In the genomic region with DNA sequence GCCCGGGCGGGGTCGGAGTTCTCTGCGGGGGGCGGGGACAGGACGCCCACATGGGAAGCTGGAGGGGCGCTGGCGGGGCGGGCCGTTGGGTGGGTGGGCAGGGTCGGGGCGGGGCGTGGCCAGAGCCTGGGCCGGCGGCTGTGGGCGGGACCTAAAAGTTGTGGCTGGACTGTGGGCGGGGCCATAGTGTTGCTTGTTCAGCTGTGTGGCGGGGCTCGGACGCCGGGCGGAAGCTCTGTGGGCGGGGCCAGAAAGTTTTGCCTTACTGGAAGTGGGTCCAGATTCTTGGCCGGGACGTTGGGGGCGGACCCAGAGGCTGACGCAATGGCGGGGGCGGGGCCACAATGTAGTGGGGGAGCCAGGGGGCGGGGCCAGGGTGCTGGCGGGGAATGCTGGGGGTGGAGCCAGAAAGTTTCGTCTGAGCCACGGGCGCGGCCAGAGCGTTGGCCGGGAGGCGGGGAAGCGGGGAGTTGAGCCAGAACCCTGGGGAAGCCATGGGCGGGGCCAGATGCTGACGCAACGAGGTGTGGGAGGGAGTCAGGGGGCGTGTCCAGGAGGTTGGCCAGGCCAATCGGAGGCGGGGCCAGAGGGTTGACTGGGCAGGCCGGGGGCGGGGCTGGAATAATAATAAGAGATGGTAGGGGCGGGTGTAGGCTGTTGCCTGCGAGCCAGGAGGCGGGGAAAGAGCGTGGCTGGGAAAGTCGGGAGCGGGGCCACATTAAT, we compare ENCODE assay signal across 8 cellular contexts. TPM values are rescaled to one million over a fixed set of nuclear protein-coding genes. Genes with fewer than 3 reads are reported as not detected.
DNase-seq lines count a peak whose midpoint lies in the region; ATAC-seq and TF ChIP-seq lines count a peak whose summit lies in the region.

No MANE protein-coding gene starts in this region.

- H3K27ac ChIP-seq in AG04450 (ENCODE audit: low read depth, low read length), result peak overlapping the region; percentile 96
- peak overlapping the region; percentile 91 for H3K27ac ChIP-seq in caudate nucleus (ENCODE audit: low read depth, low read length)

- peak; percentile 74 for ATAC-seq in GM19023 (IDR thresholded peaks at IDR 0.05; ENCODE audit: unreplicated experiment)
- ATAC-seq in HG03280 (IDR thresholded peaks at IDR 0.05; ENCODE audit: unreplicated experiment), result peak; percentile 70

- POLR2A ChIA-PET in AG04450 (lab: Yijun Ruan, JAX), result interaction anchor here (0.5 to 2.4 kb wide), 16 partner anchors 8 to 144 kb away, joined by 3 to 44 read pairs (median 4); partner anchors contain the start of genes INAFM1 and ZC3H4

- CTCF ChIA-PET in AG04450 (lab: Charles Lee), result interaction anchor here (0.6 to 3.3 kb wide), 6 partner anchors 9 to 126 kb away, joined by 3 to 26 read pairs (median 4); partner anchors contain the start of gene SAE1

- H3K4me3 ChIP-seq in AG04450 (ENCODE audit: low read depth, low read length), result peak overlapping the region; percentile 75

- TF ChIP-seq CTCF in AG04450 (IDR thresholded peaks at IDR 0.05; ENCODE audit: low read depth, low read length), result no peak

- H3K27me3 ChIP-seq in AG04450 (ENCODE audit: control insufficient read depth, insufficient read depth, low read length), result no peaks in the 10 kb centered on the region

- H3K9me3 ChIP-seq in AG04450 (ENCODE audit: control insufficient read depth, insufficient read depth, low read length), result no peaks in the 10 kb centered on the region

- DNase-seq in AG04450 (ENCODE audit: low read depth, low spot score), result peak; percentile 99
- DNase-seq in NCI-H345 (lab: John Stamatoyannopoulos, UW), result peak; percentile 99
- DNase-seq in activated CD4-positive, CD25-positive, alpha-beta regulatory T cell (lab: John Stamatoyannopoulos, UW), result peak; percentile 100
- DNase-seq in caudate nucleus (lab: John Stamatoyannopoulos, UW), result peak; percentile 90 to 100 (median 100)
- DNase-seq in iris pigment epithelial cell (ENCODE audit: low read depth), result peak; percentile 98
- DNase-seq in smooth muscle cell of the brain vasculature (ENCODE audit: low read depth, low spot score), result peak; percentile 97

RNA-seq across cellular contexts. Expression of gene CCDC9, which starts 0.5 kb away (rescaled TPM):
- polyA plus RNA-seq in AG04450 (2011; rRNA removed), result 5.0 and 6.6 TPM in 2 replicates
- 4.7 and 9.3 TPM in 2 replicates for polyA minus RNA-seq in AG04450 (2011; rRNA and poly(A)+ RNA removed)

RNA-seq across cellular contexts. Expression of gene INAFM1, which starts 17.8 kb away (rescaled TPM):
- polyA plus RNA-seq in AG04450 (2011; rRNA removed), result 2.4 and 5.0 TPM in 2 replicates
- polyA minus RNA-seq in AG04450 (2011; rRNA and poly(A)+ RNA removed), result 1.0 and 1.3 TPM in 2 replicates

RNA-seq across cellular contexts. Expression of gene BBC3, which starts 25.9 kb away (rescaled TPM):
- 3.6 and 4.4 TPM in 2 replicates for polyA plus RNA-seq in AG04450 (2011; rRNA removed)
- 3.6 and 4.5 TPM in 2 replicates for polyA minus RNA-seq in AG04450 (2011; rRNA and poly(A)+ RNA removed)

RNA-seq across cellular contexts. Expression of gene C5AR1, which starts 52.8 kb away (rescaled TPM):
- 0.50 and 0.53 TPM in 2 replicates for polyA plus RNA-seq in AG04450 (2011; rRNA removed)
- polyA minus RNA-seq in AG04450 (2011; rRNA and poly(A)+ RNA removed), result 0.41 and 0.70 TPM in 2 replicates

Comparison
In these comparisons a context has a peak if more than half of its experiments do, and no peak if none do; other contexts are left out.
1. Peak in every context shown above with its lines: DNase-seq, ATAC-seq, H3K4me3 ChIP-seq and H3K27ac ChIP-seq.